ENCODE assay signal across 1 cellular context in genomic region chr3:138889792-138890191, GRCh38.
TF ChIP-seq lines count a peak whose summit lies in the region.

No MANE protein-coding gene starts in this region.

TF ChIP-seq in GM23338, 12 proteins besides CTCF, POLR2A, EP300 and RAD21 (continued from another document):
- TF ChIP-seq ZNF114 (CRISPR knock-in tag; IDR thresholded peaks at IDR 0.05) = no peak
- no peak for TF ChIP-seq CREB1 (CRISPR knock-in tag; IDR thresholded peaks at IDR 0.05; ENCODE audit: low read depth)
- TF ChIP-seq ETS1 (IDR thresholded peaks at IDR 0.05) = no peak
- no peak for TF ChIP-seq REST (IDR thresholded peaks at IDR 0.05; ENCODE audit: unreplicated experiment)
- no peak for TF ChIP-seq STAT1 (IDR thresholded peaks at IDR 0.05; ENCODE audit: unreplicated experiment)
- TF ChIP-seq NANOG (IDR thresholded peaks at IDR 0.05; ENCODE audit: borderline replicate concordance) = no peak
- TF ChIP-seq POLR2AphosphoS5 (IDR thresholded peaks at IDR 0.05; ENCODE audit: low read depth) = no peak
- no peak for TF ChIP-seq JUNB (IDR thresholded peaks at IDR 0.05; ENCODE audit: unreplicated experiment)
- no peak for TF ChIP-seq EZH2phosphoT487 (IDR thresholded peaks at IDR 0.05; ENCODE audit: unreplicated experiment)
- TF ChIP-seq ZNF331 (CRISPR knock-in tag; IDR thresholded peaks at IDR 0.05; ENCODE audit: low read depth) = no peak
TF ChIP-seq in GM23338: peak in this region for 0.
